8 cellular contexts compared by ENCODE assay signal in the genomic region with DNA sequence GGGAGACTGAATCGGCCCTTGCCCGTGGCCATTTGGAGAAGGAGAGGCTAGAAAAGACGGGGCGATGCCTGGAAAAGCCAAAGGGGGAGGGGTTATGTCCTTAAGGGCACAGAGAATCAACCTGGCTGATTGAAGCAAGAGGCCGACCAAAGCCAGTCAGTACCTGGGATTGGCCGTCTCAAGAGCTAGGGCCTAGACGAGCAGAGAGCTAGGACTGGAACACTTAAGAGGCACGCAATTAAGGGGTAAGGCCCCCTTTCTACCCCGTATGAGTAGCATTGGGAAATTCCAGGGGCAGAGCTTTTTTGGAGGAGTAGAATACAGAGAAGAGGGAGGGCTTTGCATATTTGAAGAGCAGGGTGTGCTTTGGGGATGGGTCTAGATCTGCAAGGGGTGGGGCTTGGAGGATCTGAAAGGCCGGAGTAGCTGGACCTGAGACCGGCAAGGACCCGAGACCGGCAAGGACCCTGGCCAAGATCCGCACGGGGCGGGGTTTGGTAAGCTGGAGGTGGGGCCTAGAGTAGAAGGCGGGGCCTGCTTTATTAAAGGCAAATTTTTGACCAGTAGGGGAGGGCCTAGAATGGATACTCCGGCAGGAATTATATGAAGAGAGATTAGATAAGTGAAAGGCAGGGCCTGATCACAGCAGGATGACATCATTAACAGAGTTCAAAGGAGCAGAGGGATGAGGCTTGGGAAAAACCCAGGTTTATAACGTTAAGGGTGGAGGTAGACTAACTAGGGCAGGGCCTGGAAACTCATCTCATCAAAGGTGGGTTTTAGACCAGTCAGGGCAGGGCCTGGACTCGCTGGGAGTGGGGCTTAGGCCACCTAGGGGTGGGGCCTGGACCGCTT. TPM values are rescaled to one million over a fixed set of nuclear protein-coding genes. Genes with fewer than 3 reads are reported as not detected.
DNase-seq lines count a peak whose midpoint lies in the region; ATAC-seq, FAIRE-seq and TF ChIP-seq lines count a peak whose summit lies in the region.

No MANE protein-coding gene starts in this region.

- H3K36me3 ChIP-seq in PC-3 (ENCODE audit: low read depth, low read length): no peaks in the 10 kb centered on the region
- H3K36me3 ChIP-seq in H1 (ENCODE audit: control insufficient read depth in 2 of 4, insufficient read depth in 4 of 4, low read length in 3 of 4): no peaks in the 10 kb centered on the region
- H3K36me3 ChIP-seq in neuronal stem cell (replicated peaks in 1 of 2; ENCODE audit: control insufficient read depth in 2 of 2, insufficient read depth in 2 of 2, low read length in 2 of 2): peaks cover 0 to 12% of the 10 kb centered on the region in 2 donors

- TF ChIP-seq RAD21 in H1 (IDR thresholded peaks at IDR 0.05 in 1 of 2, conservative IDR thresholded peaks at IDR 0.05 in 1 of 2; ENCODE audit: low read depth in 2 of 2, low read length in 2 of 2): no peak

- H3K4me1 ChIP-seq in PC-3 (ENCODE audit: insufficient read depth, low read length) (peaks cover 27% of the 10 kb centered on the region), H1 (replicated peaks in 1 of 4; ENCODE audit: control insufficient read depth in 3 of 4, insufficient read depth in 4 of 4, low read length in 3 of 4) (peaks cover 4 to 14% (median 9%) of the 10 kb centered on the region in 4 experiments), neuronal stem cell (ENCODE audit: control insufficient read depth in 2 of 2, insufficient read depth in 1 of 2, low read depth in 1 of 2, low read length in 2 of 2) (peaks cover 1 to 8% of the 10 kb centered on the region in 2 donors)

- H4K20me1 ChIP-seq in PC-3 (ENCODE audit: low read length): no peaks in the 10 kb centered on the region
- peaks cover 6 to 10% of the 10 kb centered on the region in 2 experiments for H4K20me1 ChIP-seq in H1 (replicated peaks in 1 of 2; ENCODE audit: control insufficient read depth in 1 of 2, insufficient read depth in 2 of 2, low read length in 2 of 2)

- BruUV-seq in PC-3 (replicated peaks; lab: Mats Ljungman, UMichigan): TSS peak; percentile 65

- peak; percentile 53 for ATAC-seq in PC-3

- H3F3A ChIP-seq in PC-3 (ENCODE audit: low read length, unreplicated experiment): peaks cover 7% of the 10 kb centered on the region

- in situ Hi-C loops in GM13977 (cut with MboI; ENCODE audit: low pct_unique_long_range_greater_than_20kb, low sequenced_read_pairs, unreplicated experiment): no loop called here

- H3K23ac ChIP-seq in H1 (ENCODE audit: insufficient read length): no peak overlapping the region
- H3K23ac ChIP-seq in neuronal stem cell (ENCODE audit: low read depth, low read length, poor library complexity): no peak overlapping the region

- H2AFZ ChIP-seq in PC-3 (ENCODE audit: low read length): peak overlapping the region; percentile 72
- H2AFZ ChIP-seq in H1 (ENCODE audit: low read length): peak overlapping the region; percentile 4; the same call in 1 of the 2 replicates
- H2AFZ ChIP-seq in neuronal stem cell (ENCODE audit: low read length): peak overlapping the region; percentile 86

- peak; percentile 82 for DNase-seq in ELF-1 (ENCODE audit: low read depth, low spot score)
- peak; percentile 94 for DNase-seq in PC-3
- DNase-seq in H1 (ENCODE audit: low read depth in 1 of 2, low spot score in 2 of 2): peak in 1 of 2 experiments; percentile 94
- DNase-seq in neuronal stem cell (ENCODE audit: low spot score): no peak
- no peak for DNase-seq in AML-193 (lab: John Stamatoyannopoulos, UW)
- DNase-seq in NCI-H446 (lab: John Stamatoyannopoulos, UW): no peak
- DNase-seq in NCI-H1105 (lab: John Stamatoyannopoulos, UW): no peak
- no peak for DNase-seq in GM13977 (ENCODE audit: low spot score)

- H2BK15ac ChIP-seq in H1 (ENCODE audit: low read length) (peak overlapping the region; percentile 92; the same call in 1 of the 2 replicates), neuronal stem cell (ENCODE audit: low read length) (no peak overlapping the region)

- H2AK5ac ChIP-seq in H1 (ENCODE audit: low read depth, low read length) (0 out of 2 replicates have a peak overlapping the region, but pooled peaks have one; percentile 93), neuronal stem cell (ENCODE audit: low read depth, low read length) (peak overlapping the region; percentile 36)

- intact Hi-C loops in PC-3 (cut with micrococcal nuclease): loop anchor here (1.0 to 2.0 kb wide), 5 partner anchors 40 to 138 kb away; no protein-coding TSS in a partner anchor

- peaks cover 28% of the 10 kb centered on the region for H3K23me2 ChIP-seq in H1 (ENCODE audit: low read depth, low read length)

- peak overlapping the region; percentile 80 for H2BK12ac ChIP-seq in H1 (ENCODE audit: low read depth, low read length)
- H2BK12ac ChIP-seq in neuronal stem cell (ENCODE audit: low read length): no peak overlapping the region

- H3K9ac ChIP-seq in PC-3 (ENCODE audit: low read length) (peak overlapping the region; percentile 53), H1 (replicated peaks in 1 of 4; ENCODE audit: extremely low read depth in 1 of 4, low read depth in 3 of 4, low read length in 3 of 4) (peak overlapping the region in 3 of 4 experiments; percentile 31 to 65 (median 59); a peak in 5 of 7 replicates), neuronal stem cell (ENCODE audit: low read depth, low read length, poor library complexity) (no peak overlapping the region)

- H2BK120ac ChIP-seq in H1 (replicated peaks; ENCODE audit: low read depth, low read length) (peak overlapping the region; percentile 47), neuronal stem cell (ENCODE audit: low read depth, low read length) (no peak overlapping the region)

- no peaks in the 10 kb centered on the region for H3K9me2 ChIP-seq in PC-3 (replicated peaks; ENCODE audit: low read length)

- H3K4ac ChIP-seq in H1 (replicated peaks; ENCODE audit: insufficient read length, low read depth, low read length): no peak overlapping the region
- no peak overlapping the region for H3K4ac ChIP-seq in neuronal stem cell (ENCODE audit: low read length)

- CTCF ChIA-PET in PC-3 (lab: Charles Lee): interaction anchor here (0.6 to 1.6 kb wide), 5 partner anchors 36 to 188 kb away, joined by 3 to 26 read pairs (median 7); no protein-coding TSS in a partner anchor
- CTCF ChIA-PET in H1 (lab: Charles Lee; ENCODE audit: partially characterized antibody): interaction anchor here (0.6 to 3.2 kb wide), 26 partner anchors 9 to 188 kb away, joined by 3 to 35 read pairs (median 4); partner anchors contain the start of gene PRKCG

- H3K18ac ChIP-seq in H1 (ENCODE audit: extremely low read depth, low read length) (peak overlapping the region; percentile 81), neuronal stem cell (ENCODE audit: low read length) (peak overlapping the region; percentile 84)

- H3K27me3 ChIP-seq in PC-3 (ENCODE audit: low read length): no peaks in the 10 kb centered on the region
- H3K27me3 ChIP-seq in H1 (replicated peaks in 1 of 4; ENCODE audit: control insufficient read depth in 3 of 4, extremely low read depth in 1 of 4, insufficient read depth in 3 of 4, low read length in 3 of 4): peaks cover 0 to 3% (median 1%) of the 10 kb centered on the region in 4 experiments; a peak in 3 of 7 replicates
- peaks cover 0 to 31% (median 6%) of the 10 kb centered on the region in 3 experiments for H3K27me3 ChIP-seq in neuronal stem cell (ENCODE audit: control insufficient read depth in 3 of 3, insufficient read depth in 3 of 3, low read depth in 1 of 3, low read length in 3 of 3)

- H3K56ac ChIP-seq in H1 (replicated peaks; ENCODE audit: insufficient read length, low read depth, low read length): peak overlapping the region; percentile 51

- no peak for TF ChIP-seq EP300 in H1 (IDR thresholded peaks at IDR 0.05; ENCODE audit: borderline replicate concordance in 1 of 2, low read depth in 2 of 2, low read length in 2 of 2)

- H3K4me3 ChIP-seq in PC-3 (ENCODE audit: low read length) (peak overlapping the region; percentile 90), H1 (ENCODE audit: extremely low read depth in 1 of 4, insufficient read depth in 2 of 4, low read depth in 3 of 4, low read length in 4 of 4) (peak overlapping the region; percentile 52 to 88 (median 74)), neuronal stem cell (ENCODE audit: low read length in 2 of 2) (peak overlapping the region; percentile 70 to 75)

- H3K79me2 ChIP-seq in PC-3 (ENCODE audit: low read length): peaks cover 14% of the 10 kb centered on the region
- H3K79me2 ChIP-seq in H1 (ENCODE audit: control insufficient read depth in 1 of 2, insufficient read depth in 2 of 2, low read length in 2 of 2): peaks cover 0 to 3% of the 10 kb centered on the region in 2 experiments; a peak in 1 of 4 replicates

- H4K5ac ChIP-seq in H1 (ENCODE audit: insufficient read length, low read depth, low read length): peak overlapping the region; percentile 27

- H4K8ac ChIP-seq in H1 (ENCODE audit: extremely low read depth, insufficient read depth, low read length) (peak overlapping the region; percentile 91; the same call in 1 of the 2 replicates), neuronal stem cell (ENCODE audit: low read depth, low read length) (no peak overlapping the region)

- peak overlapping the region; percentile 77 for H3K27ac ChIP-seq in PC-3 (ENCODE audit: low read length)
- peak overlapping the region; percentile 59 for H3K27ac ChIP-seq in H1 (ENCODE audit: low read depth, low read length)
- peak overlapping the region; percentile 65 for H3K27ac ChIP-seq in neuronal stem cell (replicated peaks; ENCODE audit: low read length)

- no peaks in the 10 kb centered on the region for H3K79me1 ChIP-seq in H1 (ENCODE audit: low read depth, low read length)
- H3K79me1 ChIP-seq in neuronal stem cell (ENCODE audit: low read depth, low read length): no peaks in the 10 kb centered on the region

- no peaks in the 10 kb centered on the region for H3K9me3 ChIP-seq in PC-3 (ENCODE audit: low read length)
- H3K9me3 ChIP-seq in H1 (ENCODE audit: insufficient read depth in 2 of 2, low read depth in 1 of 2, low read length in 1 of 2): no peaks in the 10 kb centered on the region
- no peaks in the 10 kb centered on the region for H3K9me3 ChIP-seq in neuronal stem cell (replicated peaks in 1 of 2; ENCODE audit: control insufficient read depth in 2 of 2, insufficient read depth in 1 of 2, low read depth in 1 of 2, low read length in 2 of 2)

- POLR2A ChIA-PET in PC-3 (lab: Charles Lee; ENCODE audit: unreplicated experiment): interaction anchor here (0.5 to 1.4 kb wide), 11 partner anchors 36 to 1791 kb away, joined by 3 to 68 read pairs (median 5); partner anchors contain the start of genes CNOT3, MYADM and PPP2R1A
- POLR2A ChIA-PET in H1 (lab: Charles Lee; ENCODE audit: partially characterized antibody): interaction anchor here (0.7 to 3.1 kb wide), 45 partner anchors 8 to 220 kb away, joined by 3 to 41 read pairs (median 4); partner anchors contain the start of genes CACNG6, MYADM and RPS9

- H3K14ac ChIP-seq in H1 (ENCODE audit: insufficient read length): no peak overlapping the region
- H3K14ac ChIP-seq in neuronal stem cell (ENCODE audit: low read length): no peak overlapping the region

- peak overlapping the region; percentile 3 for H4K91ac ChIP-seq in H1 (replicated peaks; ENCODE audit: insufficient read length, low read length)
- H4K91ac ChIP-seq in neuronal stem cell (ENCODE audit: low read depth, low read length, poor library complexity): no peak overlapping the region

- no peak overlapping the region for H2BK20ac ChIP-seq in H1 (ENCODE audit: low read length)

- H3K4me2 ChIP-seq in PC-3 (ENCODE audit: low read length): peak overlapping the region; percentile 100
- peak overlapping the region; percentile 90 to 95 for H3K4me2 ChIP-seq in H1 (ENCODE audit: insufficient read depth in 1 of 2, low read depth in 2 of 2, low read length in 2 of 2)
- peak overlapping the region; percentile 87 for H3K4me2 ChIP-seq in neuronal stem cell (ENCODE audit: insufficient read depth, low read length, poor library complexity, severe bottlenecking)

- peak overlapping the region; percentile 95 for H2BK5ac ChIP-seq in H1 (ENCODE audit: low read depth, low read length)
- peak overlapping the region; percentile 6 for H2BK5ac ChIP-seq in neuronal stem cell (ENCODE audit: low read length)

- no peak; the same call in 1 of the 2 replicates for TF ChIP-seq CTCF in PC-3 (conservative IDR thresholded peaks at IDR 0.05; ENCODE audit: low read depth, low read length)
- no peak for TF ChIP-seq CTCF in H1 (IDR thresholded peaks at IDR 0.05; ENCODE audit: control extremely low read depth in 1 of 3, insufficient read depth in 1 of 3, low read depth in 1 of 3, low read length in 3 of 3)
- TF ChIP-seq CTCF in GM13977 (IDR thresholded peaks at IDR 0.05; ENCODE audit: extremely low read depth, insufficient read depth, missing control alignments): no peak

- FAIRE-seq in H1 (lab: Jason Lieb, UNC): peak; percentile 85

- no peak for TF ChIP-seq POLR2A in H1 (IDR thresholded peaks at IDR 0.05; ENCODE audit: control extremely low read depth in 1 of 2, low read depth in 2 of 2, low read length in 2 of 2)

- 12% methylated on average over 21 of the region's 21 CpGs; no CpG with 5 or more reads in 1 of the 2 experiments for WGBS in H1 (ENCODE audit: extremely low coverage in 1 of 2, insufficient coverage in 1 of 2, insufficient read length in 1 of 2, insufficient replicate concordance in 2 of 2, low coverage in 1 of 2, low lambda C conversion rate in 2 of 2, missing lambda C conversion rate in 1 of 2), 2 experiments
- WGBS in neuronal stem cell (ENCODE audit: extremely low coverage in 2 of 2, insufficient read length in 2 of 2, insufficient replicate concordance in 1 of 2), 2 donors: no CpG with 5 or more reads among the region's 21 CpGs

RNA-seq across cellular contexts. Expression of gene CACNG6, which starts 10.7 kb away (rescaled TPM):
- 1.8 TPM in 1 of 2 replicates, not detected in the other for total RNA-seq in PC-3 (2014; rRNA removed)
- 1.2 and 1.4 TPM in 2 replicates for total RNA-seq in H1 (2021; fragmentation: NEBNext Ultra II Directional; extraction: Animal tissue kit (Norgen Biotek cat#: 25700))
- polyA plus RNA-seq in H1 (2011; rRNA removed): 1.6 and 2.9 TPM in 2 replicates
- polyA plus RNA-seq in H1 (2011; cell fraction: cytosol; rRNA removed): 1.8 TPM
- polyA plus RNA-seq in H1 (2011; cell fraction: nucleus; rRNA removed): 4.3 TPM
- polyA plus RNA-seq in H1 (2012, experiment 1 of 2): 1.1 to 1.9 TPM (median 1.5 TPM) in 4 replicates
- 0.81 TPM for polyA plus RNA-seq in H1 (2012, experiment 2 of 2)
- polyA plus RNA-seq in H1 (2013, experiment 1 of 2): 2.3 TPM
- polyA plus RNA-seq in H1 (2013, experiment 2 of 2): 2.1 TPM
- 0.22 and 0.25 TPM in 2 replicates for polyA minus RNA-seq in H1 (2011; rRNA and poly(A)+ RNA removed)
- polyA minus RNA-seq in H1 (2011; cell fraction: cytosol; rRNA and poly(A)+ RNA removed): not detected
- 0.80 TPM for polyA minus RNA-seq in H1 (2011; cell fraction: nucleus; rRNA and poly(A)+ RNA removed)
- 4.0 TPM for polyA plus RNA-seq in neuronal stem cell (2013, experiment 1 of 2)
- 3.9 TPM for polyA plus RNA-seq in neuronal stem cell (2013, experiment 2 of 2)

RNA-seq across cellular contexts. Expression of gene CACNG8, which starts 18.0 kb away (rescaled TPM):
- 0.15 and 0.23 TPM in 2 replicates for total RNA-seq in PC-3 (2014; rRNA removed)
- 4.5 and 5.7 TPM in 2 replicates for total RNA-seq in H1 (2021; fragmentation: NEBNext Ultra II Directional; extraction: Animal tissue kit (Norgen Biotek cat#: 25700))
- polyA plus RNA-seq in H1 (2011; rRNA removed): 0.41 and 0.93 TPM in 2 replicates
- polyA plus RNA-seq in H1 (2011; cell fraction: cytosol; rRNA removed): 1.3 TPM
- 3.4 TPM for polyA plus RNA-seq in H1 (2011; cell fraction: nucleus; rRNA removed)
- 5.8 to 6.6 TPM (median 6.1 TPM) in 4 replicates for polyA plus RNA-seq in H1 (2012, experiment 1 of 2)
- 0.62 TPM for polyA plus RNA-seq in H1 (2012, experiment 2 of 2)
- polyA plus RNA-seq in H1 (2013, experiment 1 of 2): 3.2 TPM
- 2.6 TPM for polyA plus RNA-seq in H1 (2013, experiment 2 of 2)
- polyA minus RNA-seq in H1 (2011; rRNA and poly(A)+ RNA removed): 0.61 and 0.79 TPM in 2 replicates
- 2.9 TPM for polyA minus RNA-seq in H1 (2011; cell fraction: cytosol; rRNA and poly(A)+ RNA removed)
- polyA minus RNA-seq in H1 (2011; cell fraction: nucleus; rRNA and poly(A)+ RNA removed): 2.9 TPM
- polyA plus RNA-seq in neuronal stem cell (2013, experiment 1 of 2): 0.60 TPM
- polyA plus RNA-seq in neuronal stem cell (2013, experiment 2 of 2): 0.65 TPM

Comparison
In these comparisons a context has a peak if more than half of its experiments do, and no peak if none do; other contexts are left out.
1. DNase-seq: peak in ELF-1 (single experiment) and PC-3 (single experiment); none in neuronal stem cell (single experiment), AML-193 (0 of 2), NCI-H446 (0 of 2), NCI-H1105 (single experiment) and GM13977 (single experiment).
2. H2AFZ ChIP-seq: peak in every context shown above with its lines; median percentile 86 in neuronal stem cell; 72 in PC-3; 4 in H1.
3. Peak in every context shown above with its lines, with median percentiles within 50 percentile points of each other: H3K27ac ChIP-seq, H3K4me2 ChIP-seq and H3K4me3 ChIP-seq.